In the genomic region with DNA sequence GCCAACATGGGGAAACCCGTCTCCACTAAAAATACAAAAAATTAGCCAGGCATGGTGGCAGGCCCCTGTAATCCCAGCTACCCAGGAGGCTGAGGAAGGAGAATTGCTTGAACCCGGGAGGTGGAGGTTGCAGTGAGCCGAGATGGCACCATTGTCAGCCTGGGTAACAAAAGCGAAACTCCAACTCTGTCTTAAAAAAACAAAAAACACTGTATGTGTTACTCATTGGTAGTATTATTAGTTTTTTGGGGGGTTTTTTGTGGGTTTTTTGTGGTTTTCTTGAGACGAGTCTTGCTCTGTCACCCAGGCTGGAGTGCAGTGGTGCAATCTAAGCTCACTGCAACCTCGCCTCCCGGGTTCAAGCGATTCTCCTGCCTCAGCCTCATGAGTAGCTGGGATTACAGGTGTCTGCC, we compare ENCODE assay signal across 7 cellular contexts. TPM values are rescaled to one million over a fixed set of nuclear protein-coding genes. Genes with fewer than 3 reads are reported as not detected.
A peak's percentile ranks its signal among the peaks of the same experiment; 100 is the strongest.
DNase-seq lines count a peak whose midpoint lies in the region; ATAC-seq, FAIRE-seq and TF ChIP-seq lines count a peak whose summit lies in the region.
"Not testable (repeated sequence)": the region's sequence is repeated elsewhere in the genome, so short reads cannot be mapped to it uniquely, and the experiment has no call there.

No MANE protein-coding gene starts in this region.

- not testable (repeated sequence) for H4K20me1 ChIP-seq in MM.1S (ENCODE audit: insufficient read depth, low read length)

- not testable (repeated sequence) for H2AFZ ChIP-seq in MM.1S (ENCODE audit: low read length)

- not testable (repeated sequence) for TF ChIP-seq CTCF in MM.1S (IDR thresholded peaks at IDR 0.05; ENCODE audit: low read length)

- not testable (repeated sequence) for H3K27me3 ChIP-seq in MM.1S (replicated peaks; ENCODE audit: insufficient read depth, low read length)

- H3K79me2 ChIP-seq in MM.1S (ENCODE audit: low read length), result peaks cover 92% of the 10 kb centered on the region

- CTCF ChIA-PET in activated CD4-positive, alpha-beta memory T cell treated with anti-CD3 and anti-CD28 coated beads for 36 hours (lab: Charles Lee), result interaction anchor here (1.0 kb wide), 1 partner anchor 18 kb away, joined by 4 read pairs; the partner anchor contains the start of gene EPS15

- peak overlapping the region; percentile 61; the same call in 1 of the 2 replicates for H3K4me2 ChIP-seq in MM.1S (ENCODE audit: low read depth, low read length)

- H3K9me3 ChIP-seq in MM.1S (replicated peaks; ENCODE audit: insufficient read depth, low read length), result not testable (repeated sequence)

- peak overlapping the region; percentile 46; the same call in 1 of the 2 replicates for H3K27ac ChIP-seq in MM.1S (ENCODE audit: low read length)

- not testable (repeated sequence) for H3K4me1 ChIP-seq in MM.1S (ENCODE audit: low read length)

- peak overlapping the region; percentile 39 for H3K4me3 Mint-ChIP-seq in activated CD4-positive, alpha-beta memory T cell treated with anti-CD3 and anti-CD28 coated beads for 36 hours
- H3K4me3 Mint-ChIP-seq in immature natural killer cell, result peak overlapping the region; percentile 44 to 75 (median 64)

- H3K36me3 ChIP-seq in MM.1S (replicated peaks; ENCODE audit: insufficient read depth, low read length), result not testable (repeated sequence)

- not testable (repeated sequence) for DNase-seq in GM18507 (ENCODE audit: extremely low spot score, insufficient read length, low read depth)
- DNase-seq in MM.1S, result peak; percentile 89
- peak; percentile 68 for DNase-seq in activated CD4-positive, alpha-beta memory T cell treated with anti-CD3 and anti-CD28 coated beads for 36 hours
- peak in 2 of 3 donors; percentile 46 to 67 for DNase-seq in immature natural killer cell

- H3K27me3 Mint-ChIP-seq in activated CD4-positive, alpha-beta memory T cell treated with anti-CD3 and anti-CD28 coated beads for 36 hours; immature natural killer cell (ENCODE audit: low read depth in 3 of 3): not testable (repeated sequence)

- H3K9ac ChIP-seq in MM.1S (ENCODE audit: low read length), result peak overlapping the region; percentile 8; the same call in 1 of the 2 replicates

- not testable (repeated sequence) for H3K9me2 ChIP-seq in MM.1S (replicated peaks; ENCODE audit: insufficient read depth, low read length)

- H3K4me1 Mint-ChIP-seq in activated CD4-positive, alpha-beta memory T cell treated with anti-CD3 and anti-CD28 coated beads for 36 hours (ENCODE audit: low read depth), result peaks cover 74% of the 10 kb centered on the region
- H3K4me1 Mint-ChIP-seq in immature natural killer cell, result peaks cover 46 to 69% of the 10 kb centered on the region in 2 donors

- peak overlapping the region; percentile 33 for H3K4me3 ChIP-seq in MM.1S (ENCODE audit: low read length)

- FAIRE-seq in GM18507 (lab: Jason Lieb, UNC), result peak; percentile 82

- ATAC-seq in GM19438 (IDR thresholded peaks at IDR 0.05; ENCODE audit: low read depth, unreplicated experiment) (peak; percentile 59), HG02588 (IDR thresholded peaks at IDR 0.05; ENCODE audit: unreplicated experiment) (peak; percentile 60), HG03103 (IDR thresholded peaks at IDR 0.05; ENCODE audit: low read depth, unreplicated experiment) (peak; percentile 53)

- peaks cover 26% of the 10 kb centered on the region for H3K36me3 Mint-ChIP-seq in activated CD4-positive, alpha-beta memory T cell treated with anti-CD3 and anti-CD28 coated beads for 36 hours
- peaks cover 5 to 20% (median 14%) of the 10 kb centered on the region in 3 donors for H3K36me3 Mint-ChIP-seq in immature natural killer cell

- POLR2A ChIA-PET in activated CD4-positive, alpha-beta memory T cell treated with anti-CD3 and anti-CD28 coated beads for 36 hours (lab: Charles Lee), result interaction anchor here (0.6 kb wide), 1 partner anchor 56 kb away, joined by 3 read pairs; no protein-coding TSS in a partner anchor

- not testable (repeated sequence) for H3K9me3 Mint-ChIP-seq in activated CD4-positive, alpha-beta memory T cell treated with anti-CD3 and anti-CD28 coated beads for 36 hours; immature natural killer cell

- intact Hi-C loops in activated CD4-positive, alpha-beta memory T cell treated with anti-CD3 and anti-CD28 coated beads for 36 hours (cut with micrococcal nuclease), result not testable (repeated sequence)

- H3F3A ChIP-seq in MM.1S (ENCODE audit: insufficient read depth, low read length), result peaks cover 18% of the 10 kb centered on the region

- peak overlapping the region; percentile 54 for H3K27ac Mint-ChIP-seq in activated CD4-positive, alpha-beta memory T cell treated with anti-CD3 and anti-CD28 coated beads for 36 hours
- peak overlapping the region in 5 of 6 donors; percentile 16 to 73 (median 57) for H3K27ac Mint-ChIP-seq in immature natural killer cell

RNA-seq across cellular contexts. Expression of gene EPS15, which starts 17.8 kb away (rescaled TPM):
- 10 to 100 TPM; 69.5 to 69.6 TPM for total RNA-seq in activated CD4-positive, alpha-beta memory T cell treated with anti-CD3 and anti-CD28 coated beads for 36 hours
- 10 to 100 TPM; 28.9 to 49.4 (median 34.9) TPM for polyA plus RNA-seq in immature natural killer cell
